8 cellular contexts compared by ENCODE assay signal in genomic region chr4:7938513-7939376, GRCh38. TPM values are rescaled to one million over a fixed set of nuclear protein-coding genes. Genes with fewer than 3 reads are reported as not detected.
DNase-seq lines count a peak whose midpoint lies in the region; ATAC-seq and TF ChIP-seq lines count a peak whose summit lies in the region.

No MANE protein-coding gene starts in this region.

- H3K9me3 ChIP-seq in H9 (ENCODE audit: control insufficient read depth, low read depth, low read length) (no peaks in the 10 kb centered on the region), WERI-Rb-1 (ENCODE audit: severe bottlenecking) (no peaks in the 10 kb centered on the region), endocrine pancreas (ENCODE audit: control insufficient read depth, low read length) (no peaks in the 10 kb centered on the region)

- H3K4me1 Mint-ChIP-seq in H9 (peaks cover 27 to 42% of the 10 kb centered on the region in 2 experiments), mesothelial cell of epicardium (peaks cover 69% of the 10 kb centered on the region)

- H3K27ac Mint-ChIP-seq in H9 (peak overlapping the region in 1 of 3 experiments; percentile 74; a peak in 1 of 7 replicates), mesothelial cell of epicardium (peak overlapping the region; percentile 96)

- H3K4ac ChIP-seq in H9 (ENCODE audit: low read depth, low read length) = no peak overlapping the region

- WGBS in H9 (ENCODE audit: extremely low coverage, insufficient read length, low lambda C conversion rate) = no CpG with 5 or more reads among the region's 78 CpGs
- WGBS in urinary bladder = under 1% methylated on average over 78 of the region's 78 CpGs

- H3K4me3 ChIP-seq in WERI-Rb-1 (ENCODE audit: low read depth, low read length) = peak overlapping the region; percentile 87
- peak overlapping the region; percentile 47 for H3K4me3 ChIP-seq in endocrine pancreas (ENCODE audit: control insufficient read depth, insufficient read depth, low read length)
- peak overlapping the region; percentile 86 for H3K4me3 ChIP-seq in urinary bladder (ENCODE audit: low read depth, low read length)

- H4K20me1 ChIP-seq in H9 (ENCODE audit: control insufficient read depth, insufficient read depth, insufficient read length) = no peaks in the 10 kb centered on the region

- no peak overlapping the region for H2BK120ac ChIP-seq in H9 (ENCODE audit: low read depth, low read length, poor library complexity, severe bottlenecking)

- H2BK15ac ChIP-seq in H9 (ENCODE audit: low read depth, low read length) = no peak overlapping the region

- peaks cover 2% of the 10 kb centered on the region; the same call in 1 of the 2 replicates for H3K36me3 ChIP-seq in WERI-Rb-1
- H3K36me3 ChIP-seq in endocrine pancreas (ENCODE audit: control insufficient read depth, insufficient read depth, low read length) = no peaks in the 10 kb centered on the region
- no peaks in the 10 kb centered on the region for H3K36me3 ChIP-seq in urinary bladder (ENCODE audit: insufficient read depth)

- H3K27me3 Mint-ChIP-seq in H9 (ENCODE audit: low read depth) (peaks cover 13% of the 10 kb centered on the region), mesothelial cell of epicardium (ENCODE audit: low read depth) (no peaks in the 10 kb centered on the region)

- H3K23ac ChIP-seq in H9 (ENCODE audit: insufficient read length, low read depth, low read length) = no peak overlapping the region

- peak overlapping the region; percentile 69 for H3K14ac ChIP-seq in H9 (ENCODE audit: insufficient read depth, low read length)

- H2BK20ac ChIP-seq in H9 (ENCODE audit: low read depth, low read length, poor library complexity, severe bottlenecking) = no peak overlapping the region

- no peak overlapping the region for H2BK5ac ChIP-seq in H9 (ENCODE audit: insufficient read length, low read length)

- H3K27me3 ChIP-seq in H9 (ENCODE audit: insufficient read depth, low read length) (no peaks in the 10 kb centered on the region), WERI-Rb-1 (ENCODE audit: insufficient read depth, low read depth, severe bottlenecking) (no peaks in the 10 kb centered on the region), endocrine pancreas (ENCODE audit: control insufficient read depth, insufficient read depth, low read length) (no peaks in the 10 kb centered on the region)

- no peak overlapping the region for H3K56ac ChIP-seq in H9 (ENCODE audit: insufficient read length, low read depth, low read length)

- H3K9ac ChIP-seq in H9 (ENCODE audit: extremely low read depth, insufficient read length, low read length) (no peak overlapping the region), endocrine pancreas (ENCODE audit: control insufficient read depth, insufficient read depth, low read length) (peak overlapping the region; percentile 38)

- no peak overlapping the region for H2AFZ ChIP-seq in H9 (ENCODE audit: low read length)

- H3K79me1 ChIP-seq in H9 (ENCODE audit: insufficient read depth, low read depth, low read length, poor library complexity, severe bottlenecking) = no peaks in the 10 kb centered on the region

- H3K4me1 ChIP-seq in H9 (ENCODE audit: insufficient read depth, low read length) (peaks cover 6% of the 10 kb centered on the region; the same call in 1 of the 2 replicates), endocrine pancreas (ENCODE audit: control insufficient read depth, insufficient read depth, low read length) (no peaks in the 10 kb centered on the region), urinary bladder (ENCODE audit: insufficient read depth) (no peaks in the 10 kb centered on the region)

- TF ChIP-seq CTCF in H9 (conservative IDR thresholded peaks at IDR 0.05) = no peak
- TF ChIP-seq CTCF in WERI-Rb-1 (IDR thresholded peaks at IDR 0.05; ENCODE audit: low read depth, low read length) = no peak
- no peak for TF ChIP-seq CTCF in mesothelial cell of epicardium (IDR thresholded peaks at IDR 0.05; ENCODE audit: unreplicated experiment)

- ATAC-seq in GM21526 (IDR thresholded peaks at IDR 0.05; ENCODE audit: low FRiP score, unreplicated experiment) = no peak

- DNase-seq in H9 (no peak), WERI-Rb-1 (no peak), mesothelial cell of epicardium (ENCODE audit: low spot score in 2 of 2, unreplicated experiment in 2 of 2) (no peak), HK-2 (ENCODE audit: unreplicated experiment) (no peak), occipital lobe (lab: John Stamatoyannopoulos, UW) (no peak)

- H3K18ac ChIP-seq in H9 (ENCODE audit: insufficient read length, low read depth, low read length) = no peak overlapping the region

- no peak overlapping the region for H4K91ac ChIP-seq in H9 (ENCODE audit: insufficient read length, low read depth, low read length)

- no peak overlapping the region for H4K5ac ChIP-seq in H9 (ENCODE audit: insufficient read length, low read depth, low read length)

- peaks cover 0 to 5% (median 3%) of the 10 kb centered on the region in 3 experiments; a peak in 4 of 7 replicates for H3K36me3 Mint-ChIP-seq in H9 (ENCODE audit: insufficient read depth in 1 of 3, low read depth in 3 of 3)
- H3K36me3 Mint-ChIP-seq in mesothelial cell of epicardium = peaks cover 5% of the 10 kb centered on the region

- H3K27ac ChIP-seq in H9 (ENCODE audit: insufficient read length, low read depth, low read length) = no peak overlapping the region
- H3K27ac ChIP-seq in WERI-Rb-1 = peak overlapping the region; percentile 75
- peak overlapping the region; percentile 75 for H3K27ac ChIP-seq in urinary bladder (ENCODE audit: low read depth)

- peak overlapping the region; percentile 77 for H3K4me2 ChIP-seq in H9 (ENCODE audit: insufficient read depth, insufficient read length, low read length)

- H3K79me2 ChIP-seq in H9 (ENCODE audit: insufficient read depth, low read length) = peaks cover 8% of the 10 kb centered on the region; the same call in 1 of the 2 replicates

- no peak overlapping the region for H2BK12ac ChIP-seq in H9 (ENCODE audit: insufficient read length, low read depth, low read length)

- H3K4me3 Mint-ChIP-seq in H9 (peak overlapping the region; percentile 63 to 75), mesothelial cell of epicardium (peak overlapping the region; percentile 95)

- H3K9me3 Mint-ChIP-seq in H9 (no peaks in the 10 kb centered on the region), mesothelial cell of epicardium (no peaks in the 10 kb centered on the region)

- peaks cover 9% of the 10 kb centered on the region for H3K23me2 ChIP-seq in H9 (ENCODE audit: insufficient read length, low read depth, low read length, poor library complexity, severe bottlenecking)

- H2AK5ac ChIP-seq in H9 (ENCODE audit: insufficient read length, low read length) = no peak overlapping the region

- H4K8ac ChIP-seq in H9 (replicated peaks; ENCODE audit: insufficient read length, low read depth, low read length) = no peak overlapping the region

- H3T11ph ChIP-seq in H9 (ENCODE audit: low read length) = no peak overlapping the region

RNA-seq across cellular contexts. Expression of gene AFAP1, which starts 0.9 kb away (rescaled TPM):
- total RNA-seq in H9 (2021) = 5.4 and 6.5 TPM in 2 replicates
- 75.4 to 82.4 TPM (median 79.1 TPM) in 3 replicates for total RNA-seq in mesothelial cell of epicardium
- total RNA-seq in urinary bladder = 41.8 TPM
- 27.8 TPM for polyA plus RNA-seq in urinary bladder
- 62.2 TPM for total RNA-seq in occipital lobe
